Comparison of ENCODE assay signal across 8 cellular contexts in genomic region chr5:132369012-132369470, GRCh38. TPM values are rescaled to one million over a fixed set of nuclear protein-coding genes. Genes with fewer than 3 reads are reported as not detected.
DNase-seq lines count a peak whose midpoint lies in the region; ATAC-seq and TF ChIP-seq lines count a peak whose summit lies in the region.

No MANE protein-coding gene starts in this region.

- no peaks in the 10 kb centered on the region for H3K9me3 ChIP-seq in OCI-LY7 (ENCODE audit: low read length)
- H3K9me3 ChIP-seq in endodermal cell (ENCODE audit: control insufficient read depth, low read length): no peaks in the 10 kb centered on the region
- no peaks in the 10 kb centered on the region for H3K9me3 ChIP-seq in neutrophil

- peaks cover 13% of the 10 kb centered on the region for H3K4me1 Mint-ChIP-seq in endodermal cell

- H3K36me3 Mint-ChIP-seq in endodermal cell (ENCODE audit: low read depth): no peaks in the 10 kb centered on the region

- H3K79me2 ChIP-seq in OCI-LY7 (ENCODE audit: insufficient read depth, low read depth, low read length): no peaks in the 10 kb centered on the region

- no peaks in the 10 kb centered on the region for H3K36me3 ChIP-seq in OCI-LY7 (ENCODE audit: insufficient read depth, low read length)
- no peaks in the 10 kb centered on the region for H3K36me3 ChIP-seq in endodermal cell (ENCODE audit: control insufficient read depth, insufficient read depth, low read length)
- H3K36me3 ChIP-seq in neutrophil: no peaks in the 10 kb centered on the region

- TF ChIP-seq CTCF in OCI-LY7 (conservative IDR thresholded peaks at IDR 0.05; ENCODE audit: low read length): no peak
- no peak for TF ChIP-seq CTCF in endodermal cell (conservative IDR thresholded peaks at IDR 0.05)
- no peak for TF ChIP-seq CTCF in neutrophil (IDR thresholded peaks at IDR 0.05)

- WGBS in endodermal cell (ENCODE audit: insufficient coverage in 1 of 2, insufficient read length in 1 of 2), 2 experiments: 29 to 34% methylated on average over 8 to 9 of the region's 9 CpGs

- H2AFZ ChIP-seq in OCI-LY7 (ENCODE audit: low read length): peak overlapping the region; percentile 85; the same call in 1 of the 2 replicates

- H3K9me3 Mint-ChIP-seq in endodermal cell: no peaks in the 10 kb centered on the region

- no peaks in the 10 kb centered on the region for H4K20me1 ChIP-seq in OCI-LY7 (ENCODE audit: insufficient read depth, low read length)

- H3K27ac ChIP-seq in OCI-LY7 (ENCODE audit: low read depth, low read length, poor library complexity, severe bottlenecking) (no peak overlapping the region), endodermal cell (ENCODE audit: low read depth, low read length) (no peak overlapping the region), neutrophil (no peak overlapping the region)

- peak overlapping the region; percentile 62 for H3K4me2 ChIP-seq in OCI-LY7 (ENCODE audit: low read length)

- H3K4me1 ChIP-seq in OCI-LY7 (ENCODE audit: insufficient read depth, low read length, poor library complexity, severe bottlenecking) (no peaks in the 10 kb centered on the region), endodermal cell (ENCODE audit: control insufficient read depth, insufficient read depth, low read length) (peaks cover 2% of the 10 kb centered on the region), neutrophil (ENCODE audit: control insufficient read depth in 1 of 2, insufficient read depth in 1 of 2, low read depth in 1 of 2, low read length in 1 of 2) (peaks cover 10 to 20% of the 10 kb centered on the region in 2 experiments)

- H3K27me3 ChIP-seq in endodermal cell (ENCODE audit: control insufficient read depth, insufficient read depth, low read length, poor library complexity, severe bottlenecking): peaks cover 26% of the 10 kb centered on the region
- H3K27me3 ChIP-seq in neutrophil: peaks cover 30% of the 10 kb centered on the region

- DNase-seq in NCI-H2227 treated with DMSO at 0.1 percent for 48 hours (lab: John Stamatoyannopoulos, UW) (peak; percentile 26), NCI-H2227 (lab: John Stamatoyannopoulos, UW; ENCODE audit: unreplicated experiment) (no peak), OCI-LY7 (ENCODE audit: low spot score) (no peak), endodermal cell (no peak), NCI-H1417 (lab: John Stamatoyannopoulos, UW) (no peak), hippocampal formation (lab: John Stamatoyannopoulos, UW) (no peak)

- peak overlapping the region; percentile 69 for H3K4me3 Mint-ChIP-seq in endodermal cell

- peak overlapping the region; percentile 64 for H3K27ac Mint-ChIP-seq in endodermal cell

- POLR2A ChIA-PET in OCI-LY7 (lab: Charles Lee): interaction anchor here (0.6 to 0.7 kb wide), 3 partner anchors 45 to 157 kb away, joined by 3 to 5 read pairs (median 3); no protein-coding TSS in a partner anchor

- H3K27me3 Mint-ChIP-seq in endodermal cell (ENCODE audit: insufficient read depth): peaks cover 15% of the 10 kb centered on the region

- no peak for ATAC-seq in GM18502 (IDR thresholded peaks at IDR 0.05; ENCODE audit: poor library complexity, unreplicated experiment)

- H3K9me2 ChIP-seq in OCI-LY7 (ENCODE audit: insufficient read depth, low read length): no peaks in the 10 kb centered on the region

- BruUV-seq in OCI-LY7 (replicated peaks; lab: Mats Ljungman, UMichigan): no TSS peak

- H3K9ac ChIP-seq in endodermal cell (ENCODE audit: extremely low read depth, low read length, poor library complexity, severe bottlenecking): peak overlapping the region; percentile 55

- intact Hi-C loops in OCI-LY7 (cut with micrococcal nuclease; ENCODE audit: unreplicated experiment): no loop called here

- peak overlapping the region; percentile 57 for H3K4me3 ChIP-seq in OCI-LY7 (ENCODE audit: low read depth, low read length, poor library complexity, severe bottlenecking)
- peak overlapping the region; percentile 83 for H3K4me3 ChIP-seq in endodermal cell (ENCODE audit: low read length)
- H3K4me3 ChIP-seq in neutrophil (ENCODE audit: low read depth in 1 of 2, low read length in 1 of 2): peak overlapping the region; percentile 68 to 85

- CTCF ChIA-PET in OCI-LY7 (lab: Charles Lee; ENCODE audit: unreplicated experiment): no interaction called here

RNA-seq across cellular contexts. Expression of gene SLC22A5, which starts 0.5 kb away (rescaled TPM):
- total RNA-seq in OCI-LY7 (2014; rRNA removed; shearing (Covaris generic)): 0.88 TPM in 1 of 2 replicates, not detected in the other
- total RNA-seq in OCI-LY7 (2022) (0.18 and 0.36 TPM in 2 replicates), endodermal cell (1 to 10 TPM; 4.9 to 8.2 TPM)
- 2.2 TPM for polyA plus RNA-seq in endodermal cell (2013, experiment 1 of 2)
- 2.2 TPM for polyA plus RNA-seq in endodermal cell (2013, experiment 2 of 2)
